In genomic region chr2:74873678-74874640, GRCh38 we compare ENCODE assay signal across 19 cellular contexts. TPM values are rescaled to one million over a fixed set of nuclear protein-coding genes. Genes with fewer than 3 reads are reported as not detected.
DNase-seq lines count a peak whose midpoint lies in the region; ATAC-seq and TF ChIP-seq lines count a peak whose summit lies in the region.
"Had no signal": no experiment of that assay in that cellular context is flagged by ENCODE, and none has a peak within 500 bp of the region (broad histone marks: within the 10 kb centered on the region; RNA-seq: fewer than 3 reads in every experiment).

No MANE protein-coding gene starts in this region.

- H3K4me1 Mint-ChIP-seq in activated naive CD8-positive, alpha-beta T cell treated with anti-CD3 and anti-CD28 coated beads, Interleukin-2, amount 50 U/mL, for 24 hours = no peaks in the 10 kb centered on the region
- H3K4me1 Mint-ChIP-seq in activated naive CD8-positive, alpha-beta T cell treated with anti-CD3 and anti-CD28 coated beads for 36 hours = peaks cover 8% of the 10 kb centered on the region
- peaks cover 29% of the 10 kb centered on the region for H3K4me1 Mint-ChIP-seq in nephron
- peaks cover 0 to 4% of the 10 kb centered on the region in 2 donors for H3K4me1 Mint-ChIP-seq in effector memory CD8-positive, alpha-beta T cell (ENCODE audit: low read depth in 2 of 2)

- H3K36me3 Mint-ChIP-seq in activated naive CD8-positive, alpha-beta T cell treated with anti-CD3 and anti-CD28 coated beads, Interleukin-2, amount 50 U/mL, for 24 hours (ENCODE audit: low read depth) = peaks cover 67% of the 10 kb centered on the region
- peaks cover 33% of the 10 kb centered on the region for H3K36me3 Mint-ChIP-seq in activated naive CD8-positive, alpha-beta T cell treated with anti-CD3 and anti-CD28 coated beads for 36 hours
- peaks cover 21% of the 10 kb centered on the region for H3K36me3 Mint-ChIP-seq in nephron (ENCODE audit: low read depth)
- peaks cover 7% of the 10 kb centered on the region for H3K36me3 Mint-ChIP-seq in effector memory CD8-positive, alpha-beta T cell (ENCODE audit: insufficient read depth)

- no peaks in the 10 kb centered on the region for H3K27me3 ChIP-seq in uterus
- H3K27me3 ChIP-seq: tibial artery had no signal

- no peak for TF ChIP-seq POLR2A in uterus (IDR thresholded peaks at IDR 0.05)

- H3K27ac ChIP-seq in uterus = peak overlapping the region; percentile 41 to 64
- H3K27ac ChIP-seq: prostate gland, tibial artery had no signal

- intact Hi-C loops in uterus (cut with DNase I; ENCODE audit: low total_unique reads) = no loop called here

- no peak for TF ChIP-seq CTCF in nephron (IDR thresholded peaks at IDR 0.05; ENCODE audit: unreplicated experiment in 3 of 3)
- no peak for TF ChIP-seq CTCF in uterus (IDR thresholded peaks at IDR 0.05)

- no peak overlapping the region for H3K4me3 ChIP-seq in uterus
- H3K4me3 ChIP-seq: prostate gland, tibial artery had no signal

- no peaks in the 10 kb centered on the region for H3K4me1 ChIP-seq in uterus
- H3K4me1 ChIP-seq: prostate gland had no signal

- no peaks in the 10 kb centered on the region for H3K9me3 Mint-ChIP-seq in activated naive CD8-positive, alpha-beta T cell treated with anti-CD3 and anti-CD28 coated beads, Interleukin-2, amount 50 U/mL, for 24 hours
- H3K9me3 Mint-ChIP-seq in activated naive CD8-positive, alpha-beta T cell treated with anti-CD3 and anti-CD28 coated beads for 36 hours = no peaks in the 10 kb centered on the region
- no peaks in the 10 kb centered on the region for H3K9me3 Mint-ChIP-seq in nephron
- H3K9me3 Mint-ChIP-seq in effector memory CD8-positive, alpha-beta T cell = no peaks in the 10 kb centered on the region

- H3K27me3 Mint-ChIP-seq in activated naive CD8-positive, alpha-beta T cell treated with anti-CD3 and anti-CD28 coated beads, Interleukin-2, amount 50 U/mL, for 24 hours = no peaks in the 10 kb centered on the region
- H3K27me3 Mint-ChIP-seq in activated naive CD8-positive, alpha-beta T cell treated with anti-CD3 and anti-CD28 coated beads for 36 hours = no peaks in the 10 kb centered on the region
- no peaks in the 10 kb centered on the region for H3K27me3 Mint-ChIP-seq in nephron (ENCODE audit: low read depth)
- no peaks in the 10 kb centered on the region for H3K27me3 Mint-ChIP-seq in effector memory CD8-positive, alpha-beta T cell

- H3K4me3 Mint-ChIP-seq in activated naive CD8-positive, alpha-beta T cell treated with anti-CD3 and anti-CD28 coated beads, Interleukin-2, amount 50 U/mL, for 24 hours = no peak overlapping the region
- H3K4me3 Mint-ChIP-seq in activated naive CD8-positive, alpha-beta T cell treated with anti-CD3 and anti-CD28 coated beads for 36 hours = no peak overlapping the region
- no peak overlapping the region for H3K4me3 Mint-ChIP-seq in nephron
- no peak overlapping the region for H3K4me3 Mint-ChIP-seq in effector memory CD8-positive, alpha-beta T cell

- ATAC-seq in activated naive CD8-positive, alpha-beta T cell treated with anti-CD3 and anti-CD28 coated beads, Interleukin-2, amount 50 U/mL, for 24 hours = no peak
- no peak for ATAC-seq in HG02870 (IDR thresholded peaks at IDR 0.05; ENCODE audit: unreplicated experiment)
- no peak for ATAC-seq in effector memory CD8-positive, alpha-beta T cell (replicated peaks)
- ATAC-seq: HCT116, Panc1 had no signal

- no peak for DNase-seq in activated naive CD8-positive, alpha-beta T cell treated with anti-CD3 and anti-CD28 coated beads, Interleukin-2, amount 50 U/mL, for 24 hours
- DNase-seq in activated naive CD8-positive, alpha-beta T cell treated with anti-CD3 and anti-CD28 coated beads for 36 hours = no peak
- DNase-seq in amniotic epithelial cell (ENCODE audit: low read depth) (peak; percentile 66), uterus (peak in 1 of 2 donors; percentile 22)
- DNase-seq in activated CD8-positive, alpha-beta memory T cell treated with anti-CD3 and anti-CD28 coated beads for 24 hours = no peak
- no peak for DNase-seq in effector memory CD8-positive, alpha-beta T cell
- DNase-seq: ACHN; activated CD4-positive, alpha-beta T cell treated with anti-CD3 and anti-CD28 coated beads for 48 hours; amygdala; DMS79 treated with DMSO at 0.1 percent for 48 hours; NCI-H1436; NCI-H82; SK-N-SH; tibial artery had no signal

- H3K9me3 ChIP-seq in uterus = no peaks in the 10 kb centered on the region
- H3K9me3 ChIP-seq: prostate gland, SK-N-SH, tibial artery had no signal

- H3K36me3 ChIP-seq in uterus = no peaks in the 10 kb centered on the region
- H3K36me3 ChIP-seq: prostate gland had no signal

- H3K27ac Mint-ChIP-seq in activated naive CD8-positive, alpha-beta T cell treated with anti-CD3 and anti-CD28 coated beads, Interleukin-2, amount 50 U/mL, for 24 hours = peak overlapping the region; percentile 17
- no peak overlapping the region for H3K27ac Mint-ChIP-seq in activated naive CD8-positive, alpha-beta T cell treated with anti-CD3 and anti-CD28 coated beads for 36 hours
- H3K27ac Mint-ChIP-seq in nephron = peak overlapping the region in 2 of 3 experiments; percentile 78 to 94
- H3K27ac Mint-ChIP-seq in effector memory CD8-positive, alpha-beta T cell = peak overlapping the region in 1 of 2 donors; percentile 24

RNA-seq across cellular contexts. Expression of gene HK2, which starts 40.0 kb away (rescaled TPM):
- 100 to 1,000 TPM; 101 to 102 TPM for total RNA-seq in activated naive CD8-positive, alpha-beta T cell treated with anti-CD3 and anti-CD28 coated beads for 36 hours
- total RNA-seq in uterus = 1 to 10 TPM in 3 of 4 donors, under 1 TPM in 1; 0.29 to 8.6 (median 1.2) TPM

Comparison
In these comparisons a context has a peak if more than half of its experiments do, and no peak if none do; other contexts are left out.
1. RNA of gene HK2, which starts 40.0 kb away (total RNA-seq): 101 to 102 TPM in activated naive CD8-positive, alpha-beta T cell treated with anti-CD3 and anti-CD28 coated beads for 36 hours; 0.29 to 8.6 TPM in uterus; every median in the first group is over 10 times any median in the second.